ENCODE assay signal across 13 cellular contexts in the genomic region with DNA sequence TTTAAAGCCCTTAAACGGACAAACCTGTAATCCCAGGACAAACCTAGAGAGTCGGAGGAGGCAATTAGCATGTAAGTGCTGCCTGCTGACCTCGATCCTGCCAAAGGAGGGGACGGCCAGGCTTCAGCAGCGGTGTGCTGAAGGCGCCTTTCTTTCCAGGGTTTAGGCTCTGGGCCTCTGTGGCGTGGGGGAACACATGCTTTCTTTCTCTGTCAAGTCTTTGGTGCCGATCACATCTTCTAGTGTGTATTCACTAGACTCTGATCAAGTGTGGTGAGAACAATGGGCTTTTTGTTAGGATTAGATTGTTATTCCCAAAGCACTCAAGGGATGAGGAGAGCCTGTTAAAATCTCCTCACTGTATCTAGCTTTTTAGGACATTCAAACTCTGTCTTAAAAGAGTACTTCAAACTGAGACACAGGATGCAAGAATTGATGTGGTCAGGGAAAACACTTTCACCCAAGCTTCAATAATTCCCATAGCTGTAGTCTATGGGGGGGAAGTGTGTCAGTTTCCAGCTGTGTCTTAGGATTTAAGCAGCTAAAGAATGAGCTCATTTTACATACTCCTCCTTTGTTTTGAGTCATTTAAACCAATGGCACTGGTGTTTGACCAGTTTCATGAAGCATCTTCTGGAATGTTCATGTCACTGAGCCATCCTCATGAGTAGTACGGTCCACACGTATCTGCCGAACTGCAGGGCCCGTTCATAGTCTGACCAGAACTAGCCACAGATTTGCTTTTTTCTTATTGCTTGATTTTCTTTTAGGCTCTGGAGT. TPM values are rescaled to one million over a fixed set of nuclear protein-coding genes. Genes with fewer than 3 reads are reported as not detected.
DNase-seq lines count a peak whose midpoint lies in the region; ATAC-seq and TF ChIP-seq lines count a peak whose summit lies in the region.
"Had no signal": no experiment of that assay in that cellular context is flagged by ENCODE, and none has a peak within 500 bp of the region (broad histone marks: within the 10 kb centered on the region; RNA-seq: fewer than 3 reads in every experiment).

No MANE protein-coding gene starts in this region.

- H3K27me3 Mint-ChIP-seq in T-cell: no peaks in the 10 kb centered on the region

- peaks cover 6 to 91% (median 26%) of the 10 kb centered on the region in 3 donors for H3K36me3 ChIP-seq in tibial nerve
- H3K36me3 ChIP-seq in lower lobe of right lung: peaks cover 96% of the 10 kb centered on the region

- no peak for TF ChIP-seq CTCF in tibial nerve (IDR thresholded peaks at IDR 0.05)
- TF ChIP-seq CTCF in lower lobe of right lung (IDR thresholded peaks at IDR 0.05): no peak

- WGBS in tibial nerve, 2 donors: 32 to 38% methylated on average over 12 of the region's 12 CpGs

- peaks cover 70% of the 10 kb centered on the region for H3K36me3 Mint-ChIP-seq in T-cell

- H3K4me1 Mint-ChIP-seq in T-cell: peaks cover 4 to 12% (median 6%) of the 10 kb centered on the region in 3 donors

- TF ChIP-seq POLR2A in tibial nerve (IDR thresholded peaks at IDR 0.05): no peak

- no peak overlapping the region for H3K4me3 Mint-ChIP-seq in T-cell
- H3K4me3 Mint-ChIP-seq: T-helper 2 cell treated with Interferon-gamma antibody and Interleukin-4, amounts not matched to agents 5 μg/mL and 100 μg/mL, for 36 hours had no signal

- H3K9me3 Mint-ChIP-seq in T-cell: no peaks in the 10 kb centered on the region
- H3K9me3 Mint-ChIP-seq: T-helper 2 cell treated with Interferon-gamma antibody and Interleukin-4, amounts not matched to agents 5 μg/mL and 100 μg/mL, for 36 hours had no signal

- no peak for ATAC-seq in lower lobe of right lung
- no peak for ATAC-seq in T-cell (replicated peaks in 1 of 4)

- no peak overlapping the region for H3K4me3 ChIP-seq in tibial nerve
- no peak overlapping the region for H3K4me3 ChIP-seq in lower lobe of right lung

- H3K9me3 ChIP-seq in tibial nerve (no peaks in the 10 kb centered on the region), lower lobe of right lung (no peaks in the 10 kb centered on the region)

- CTCF ChIA-PET in T-cell (lab: Charles Lee): interaction anchor here (0.6 to 1.5 kb wide), 3 partner anchors 18 to 522 kb away, joined by 3 read pairs; no protein-coding TSS in a partner anchor

- no peak for TF ChIP-seq EP300 in tibial nerve (IDR thresholded peaks at IDR 0.05)

- H3K4me1 ChIP-seq in tibial nerve: peaks cover 0 to 28% (median 6%) of the 10 kb centered on the region in 4 donors
- no peaks in the 10 kb centered on the region for H3K4me1 ChIP-seq in lower lobe of right lung

- DNase-seq in NCI-H2227 treated with DMSO at 0.1 percent for 48 hours (lab: John Stamatoyannopoulos, UW): peak; percentile 39
- no peak for DNase-seq in tibial nerve (ENCODE audit: low spot score in 2 of 2)
- DNase-seq in lower lobe of right lung: no peak
- DNase-seq in NCI-H82 (lab: John Stamatoyannopoulos, UW): no peak
- DNase-seq in T-cell: no peak
- DNase-seq: activated CD4-positive, alpha-beta T cell treated with anti-CD3 and anti-CD28 coated beads, Interleukin-2, amount 50 U/mL, for 1 hour; activated T-cell treated with anti-CD3 and anti-CD28 coated beads, Interleukin-2, amount 50 U/mL, for 48 hours; dermis blood vessel endothelial cell; NCI-H187; NCI-H526 treated with DMSO at 0.1 percent for 48 hours had no signal

- intact Hi-C loops in lower lobe of right lung (cut with DNase I): no loop called here

- POLR2A ChIA-PET in T-cell (lab: Charles Lee): interaction anchor here (0.8 to 1.0 kb wide), 2 partner anchors 9 to 215 kb away, joined by 3 read pairs; no protein-coding TSS in a partner anchor

- no peak overlapping the region for H3K27ac Mint-ChIP-seq in T-cell

- peak overlapping the region; percentile 61 for H3K27ac ChIP-seq in cingulate gyrus (ENCODE audit: low read depth, low read length)
- H3K27ac ChIP-seq in layer of hippocampus (ENCODE audit: low read depth, low read length): peak overlapping the region; percentile 74
- H3K27ac ChIP-seq in tibial nerve: peak overlapping the region in 3 of 4 donors; percentile 34 to 89 (median 59)
- H3K27ac ChIP-seq in lower lobe of right lung: no peak overlapping the region

- H3K27me3 ChIP-seq in layer of hippocampus (ENCODE audit: control insufficient read depth, insufficient read depth, low read length): no peaks in the 10 kb centered on the region
- no peaks in the 10 kb centered on the region for H3K27me3 ChIP-seq in tibial nerve
- H3K27me3 ChIP-seq in lower lobe of right lung (ENCODE audit: low read depth): no peaks in the 10 kb centered on the region

RNA-seq across cellular contexts. Expression of gene RPA1, which starts 51.2 kb away (rescaled TPM):
- total RNA-seq in tibial nerve: 10 to 100 TPM; 18.0 to 31.0 (median 26.7) TPM
- total RNA-seq in lower lobe of right lung: 67.1 TPM
- total RNA-seq in T-cell: 100 to 1,000 TPM in 3 of 5 donors, 10 to 100 TPM in 2; 78.9 to 124 (median 107) TPM

RNA-seq across cellular contexts. Expression of gene SMYD4, which starts 51.3 kb away (rescaled TPM):
- 10 to 100 TPM; 15.1 to 19.9 (median 17.5) TPM for total RNA-seq in tibial nerve
- 21.9 TPM for total RNA-seq in lower lobe of right lung
- total RNA-seq in T-cell: 10 to 100 TPM; 24.4 to 42.7 (median 38.5) TPM
